In the genomic region with DNA sequence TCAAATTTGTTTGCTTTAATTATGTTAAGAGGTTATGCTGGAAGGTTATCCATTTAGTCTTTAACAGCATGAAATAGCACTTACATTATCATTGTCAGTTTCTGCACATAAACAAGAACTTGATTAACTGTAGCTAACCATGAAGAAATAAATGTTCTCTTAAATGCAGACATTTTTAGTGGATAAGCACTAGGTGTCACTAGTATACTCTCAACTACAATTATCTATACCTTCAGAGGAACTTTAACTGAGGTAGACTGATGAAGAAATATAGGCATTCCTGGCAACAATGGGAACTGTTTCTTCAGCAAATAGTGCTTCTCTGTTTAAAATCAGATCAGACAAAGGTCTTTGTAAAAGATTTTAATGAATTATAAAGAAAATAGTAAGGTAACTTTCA, we compare ENCODE assay signal across 11 cellular contexts.
DNase-seq lines count a peak whose midpoint lies in the region; ATAC-seq, FAIRE-seq and TF ChIP-seq lines count a peak whose summit lies in the region.
"Had no signal": no experiment of that assay in that cellular context is flagged by ENCODE, and none has a peak within 500 bp of the region (broad histone marks: within the 10 kb centered on the region; RNA-seq: fewer than 3 reads in every experiment).

No MANE protein-coding gene starts in this region.

- H3K36me3 ChIP-seq in small intestine (ENCODE audit: control insufficient read depth in 2 of 2, insufficient read depth in 2 of 2, low read length in 2 of 2): no peaks in the 10 kb centered on the region
- no peaks in the 10 kb centered on the region for H3K36me3 ChIP-seq in sigmoid colon
- H3K36me3 ChIP-seq: BLaER1 treated with 17β-estradiol and CSF1 and Interleukin-3, amounts not matched to agents 10 nM and 100 nM; upper lobe of right lung had no signal

- H3K27me3 ChIP-seq in small intestine (ENCODE audit: control insufficient read depth in 2 of 2, insufficient read depth in 2 of 2, low read length in 2 of 2) (no peaks in the 10 kb centered on the region), sigmoid colon (no peaks in the 10 kb centered on the region)
- H3K27me3 ChIP-seq: BLaER1 treated with 17β-estradiol and CSF1 and Interleukin-3, amounts not matched to agents 10 nM and 100 nM; upper lobe of right lung had no signal

- H3K4me3 ChIP-seq in small intestine (ENCODE audit: low read depth in 1 of 2, low read length in 2 of 2) (no peak overlapping the region), sigmoid colon (no peak overlapping the region)
- H3K4me3 ChIP-seq: BLaER1 treated with 17β-estradiol and CSF1 and Interleukin-3, amounts not matched to agents 10 nM and 100 nM; upper lobe of right lung had no signal

- H3K9me3 ChIP-seq in small intestine (ENCODE audit: control insufficient read depth, low read depth): no peaks in the 10 kb centered on the region
- H3K9me3 ChIP-seq in sigmoid colon: no peaks in the 10 kb centered on the region
- H3K9me3 ChIP-seq: BLaER1 treated with 17β-estradiol and CSF1 and Interleukin-3, amounts not matched to agents 10 nM and 100 nM; upper lobe of right lung had no signal

- H3K27ac ChIP-seq in small intestine (ENCODE audit: low read depth in 1 of 2, low read length in 1 of 2) (no peak overlapping the region), sigmoid colon (no peak overlapping the region)
- H3K27ac ChIP-seq: BLaER1 treated with 17β-estradiol and CSF1 and Interleukin-3, amounts not matched to agents 10 nM and 100 nM; upper lobe of right lung had no signal

- intact Hi-C loops in sigmoid colon (cut with DNase I): loop anchor here (5.0 kb wide), 1 partner anchor 238 kb away; no protein-coding TSS in a partner anchor

- TF ChIP-seq EP300 in sigmoid colon (IDR thresholded peaks at IDR 0.05): no peak

- no peak for FAIRE-seq in small intestine (lab: Jason Lieb, UNC)

- H3K4me1 ChIP-seq in small intestine (ENCODE audit: control insufficient read depth in 2 of 2, insufficient read depth in 1 of 2, low read depth in 1 of 2, low read length in 1 of 2) (no peaks in the 10 kb centered on the region), sigmoid colon (no peaks in the 10 kb centered on the region)
- H3K4me1 ChIP-seq: BLaER1 treated with 17β-estradiol and CSF1 and Interleukin-3, amounts not matched to agents 10 nM and 100 nM; upper lobe of right lung had no signal

- DNase-seq in SIG-M5 treated with dmso at 0.1 percent for 504 hours (lab: John Stamatoyannopoulos, UW; ENCODE audit: unreplicated experiment) (peak; percentile 27), SIG-M5 (lab: John Stamatoyannopoulos, UW) (no peak), NCI-H526 treated with DMSO at 0.1 percent for 48 hours (lab: John Stamatoyannopoulos, UW) (peak; percentile 13), epidermal melanocyte (ENCODE audit: insufficient read length, low spot score) (peak; percentile 21), small intestine (peak; percentile 19), sigmoid colon (no peak), cerebellum (ENCODE audit: low spot score) (no peak)
- DNase-seq: NCI-H2029, upper lobe of right lung had no signal

- ATAC-seq in GM18502 (IDR thresholded peaks at IDR 0.05; ENCODE audit: poor library complexity, unreplicated experiment): no peak
- ATAC-seq: upper lobe of right lung had no signal

- TF ChIP-seq POLR2A in sigmoid colon (IDR thresholded peaks at IDR 0.05): no peak

- TF ChIP-seq CTCF in sigmoid colon (IDR thresholded peaks at IDR 0.05): no peak

Comparison
In these comparisons a context has a peak if more than half of its experiments do, and no peak if none do; other contexts are left out.
1. DNase-seq: peak in SIG-M5 treated with dmso at 0.1 percent for 504 hours (single experiment), NCI-H526 treated with DMSO at 0.1 percent for 48 hours (single experiment), epidermal melanocyte (single experiment) and small intestine (single experiment); none in SIG-M5 (single experiment), sigmoid colon (single experiment) and cerebellum (single experiment).